31 cellular contexts compared by ENCODE assay signal in genomic region chr2:221787561-221787960, GRCh38.
"Had no signal": no experiment of that assay in that cellular context is flagged by ENCODE, and none has a peak within 500 bp of the region (broad histone marks: within the 10 kb centered on the region; RNA-seq: fewer than 3 reads in every experiment).

No MANE protein-coding gene starts in this region.

- H3K36me3 ChIP-seq: adrenal gland, breast epithelium, cardiac muscle cell, colonic mucosa had no signal

- H3K27me3 ChIP-seq: adrenal gland, breast epithelium, cardiac muscle cell, colonic mucosa had no signal

- DNase-seq: activated CD4-positive, alpha-beta memory T cell treated with anti-CD3 and anti-CD28 coated beads for 36 hours; activated CD4-positive, alpha-beta T cell treated with anti-CD3 and anti-CD28 coated beads for 36 hours; activated CD4-positive, alpha-beta T cell treated with anti-CD3 and anti-CD28 coated beads, Interleukin-2, amount 10 ng/mL, durations not matched to agents 24 days and 14 days; activated CD4-positive, CD25-positive, alpha-beta regulatory T cell; activated CD4-positive, CD25-positive, alpha-beta regulatory T cell treated with anti-CD3 and anti-CD28 coated beads, Interleukin-2, amount 50 U/mL, for 72 hours; activated CD8-positive, alpha-beta memory T cell treated with anti-CD3 and anti-CD28 coated beads, Interleukin-2, amount 10 ng/mL, durations not matched to agents 7 days and 5 days; activated CD8-positive, alpha-beta memory T cell treated with anti-CD3 and anti-CD28 coated beads, Interleukin-2, amount 50 U/mL, for 4 hours; activated CD8-positive, alpha-beta T cell treated with anti-CD3 and anti-CD28 coated beads, Interleukin-2, amount 10 ng/mL, durations not matched to agents 7 days and 5 days; activated effector memory CD4-positive, alpha-beta T cell treated with anti-CD3 and anti-CD28 coated beads, Interleukin-2, amount 50 U/mL, for 16 hours; activated naive CD4-positive, alpha-beta T cell treated with anti-CD3 and anti-CD28 coated beads for 36 hours; activated naive CD8-positive, alpha-beta T cell treated with anti-CD3 and anti-CD28 coated beads for 36 hours; activated naive CD8-positive, alpha-beta T cell treated with anti-CD3 and anti-CD28 coated beads, Interleukin-2, amount 50 U/mL, for 24 hours; activated T-cell treated with anti-CD3 and anti-CD28 coated beads, Interleukin-2, amount 50 U/mL, for 1 hour; activated T-cell treated with anti-CD3 and anti-CD28 coated beads, Interleukin-2, amount 50 U/mL, for 48 hours; adrenal gland; amygdala; aorta; central memory CD4-positive, alpha-beta T cell; cerebellar nuclear complex; colonic mucosa; effector CD8-positive, alpha-beta T cell; foreskin fibroblast; glutamatergic neuron; T-helper 2 cell had no signal

- H3K4me1 ChIP-seq: adrenal gland, breast epithelium, colonic mucosa had no signal

- H3K36me3 Mint-ChIP-seq: activated CD4-positive, alpha-beta memory T cell treated with anti-CD3 and anti-CD28 coated beads for 36 hours; activated CD8-positive, alpha-beta memory T cell treated with anti-CD3 and anti-CD28 coated beads, Interleukin-2, amount 10 ng/mL, durations not matched to agents 7 days and 5 days; activated naive CD4-positive, alpha-beta T cell treated with anti-CD3 and anti-CD28 coated beads, Interleukin-2, amount 50 U/mL, for 24 hours; activated naive CD8-positive, alpha-beta T cell treated with anti-CD3 and anti-CD28 coated beads for 36 hours; brain had no signal

- H3K27me3 Mint-ChIP-seq: activated CD4-positive, alpha-beta memory T cell treated with anti-CD3 and anti-CD28 coated beads for 36 hours; activated CD4-positive, alpha-beta T cell treated with anti-CD3 and anti-CD28 coated beads for 36 hours; activated CD4-positive, alpha-beta T cell treated with anti-CD3 and anti-CD28 coated beads, Interleukin-2, amount 10 ng/mL, durations not matched to agents 24 days and 14 days; activated CD8-positive, alpha-beta memory T cell treated with anti-CD3 and anti-CD28 coated beads, Interleukin-2, amount 10 ng/mL, durations not matched to agents 7 days and 5 days; activated naive CD8-positive, alpha-beta T cell treated with anti-CD3 and anti-CD28 coated beads for 36 hours; activated naive CD8-positive, alpha-beta T cell treated with anti-CD3 and anti-CD28 coated beads, Interleukin-2, amount 50 U/mL, for 24 hours; brain had no signal

- H3K4me3 Mint-ChIP-seq: activated CD4-positive, alpha-beta memory T cell treated with anti-CD3 and anti-CD28 coated beads for 36 hours; activated CD4-positive, alpha-beta T cell treated with anti-CD3 and anti-CD28 coated beads for 36 hours; activated CD4-positive, alpha-beta T cell treated with anti-CD3 and anti-CD28 coated beads, Interleukin-2, amount 10 ng/mL, durations not matched to agents 24 days and 14 days; activated CD8-positive, alpha-beta memory T cell treated with anti-CD3 and anti-CD28 coated beads, Interleukin-2, amount 10 ng/mL, durations not matched to agents 7 days and 5 days; activated CD8-positive, alpha-beta T cell treated with anti-CD3 and anti-CD28 coated beads, Interleukin-2, amount 10 ng/mL, durations not matched to agents 7 days and 5 days; activated naive CD4-positive, alpha-beta T cell treated with anti-CD3 and anti-CD28 coated beads for 36 hours; activated naive CD4-positive, alpha-beta T cell treated with anti-CD3 and anti-CD28 coated beads, Interleukin-2, amount 50 U/mL, for 24 hours; activated naive CD8-positive, alpha-beta T cell treated with anti-CD3 and anti-CD28 coated beads for 36 hours; activated naive CD8-positive, alpha-beta T cell treated with anti-CD3 and anti-CD28 coated beads, Interleukin-2, amount 50 U/mL, for 24 hours; activated T-helper 1 cell treated with anti-CD3 and anti-CD28 coated beads, Interleukin-12 subunit alpha, Interleukin-12 subunit beta, Interleukin-2, Interleukin-4 antibody, amounts not matched to agents 30 ng/mL and 10 ng/mL and 1 ng/mL, durations not matched to agents 14 hours and 24 hours and 36 hours; brain had no signal

- H3K9me3 Mint-ChIP-seq: activated CD4-positive, alpha-beta memory T cell treated with anti-CD3 and anti-CD28 coated beads for 36 hours; activated CD4-positive, alpha-beta T cell treated with anti-CD3 and anti-CD28 coated beads, Interleukin-2, amount 10 ng/mL, durations not matched to agents 24 days and 14 days; activated naive CD4-positive, alpha-beta T cell treated with anti-CD3 and anti-CD28 coated beads for 36 hours; activated T-helper 1 cell treated with anti-CD3 and anti-CD28 coated beads, Interleukin-12 subunit alpha, Interleukin-12 subunit beta, Interleukin-2, Interleukin-4 antibody, amounts not matched to agents 30 ng/mL and 10 ng/mL and 1 ng/mL, durations not matched to agents 14 hours and 24 hours and 36 hours; activated T-helper 2 cell treated with anti-CD3 and anti-CD28 coated beads, Interferon-gamma antibody, Interleukin-2, Interleukin-4, amounts not matched to agents 10 μg/mL and 5 μg/mL and 100 μg/mL, durations not matched to agents 14 hours and 24 hours and 36 hours had no signal

- H3K27ac Mint-ChIP-seq: activated CD4-positive, alpha-beta memory T cell treated with anti-CD3 and anti-CD28 coated beads for 36 hours; activated CD4-positive, alpha-beta T cell treated with anti-CD3 and anti-CD28 coated beads for 36 hours; activated CD4-positive, alpha-beta T cell treated with anti-CD3 and anti-CD28 coated beads, Interleukin-2, amount 10 ng/mL, durations not matched to agents 24 days and 14 days; activated CD8-positive, alpha-beta memory T cell treated with anti-CD3 and anti-CD28 coated beads, Interleukin-2, amount 10 ng/mL, durations not matched to agents 7 days and 5 days; activated CD8-positive, alpha-beta T cell treated with anti-CD3 and anti-CD28 coated beads, Interleukin-2, amount 10 ng/mL, durations not matched to agents 7 days and 5 days; activated naive CD4-positive, alpha-beta T cell treated with anti-CD3 and anti-CD28 coated beads for 36 hours; activated naive CD4-positive, alpha-beta T cell treated with anti-CD3 and anti-CD28 coated beads, Interleukin-2, amount 50 U/mL, for 24 hours; activated naive CD8-positive, alpha-beta T cell treated with anti-CD3 and anti-CD28 coated beads for 36 hours; activated naive CD8-positive, alpha-beta T cell treated with anti-CD3 and anti-CD28 coated beads, Interleukin-2, amount 50 U/mL, for 24 hours; activated T-helper 1 cell treated with anti-CD3 and anti-CD28 coated beads, Interleukin-12 subunit alpha, Interleukin-12 subunit beta, Interleukin-2, Interleukin-4 antibody, amounts not matched to agents 30 ng/mL and 10 ng/mL and 1 ng/mL, durations not matched to agents 14 hours and 24 hours and 36 hours; activated T-helper 2 cell treated with anti-CD3 and anti-CD28 coated beads, Interferon-gamma antibody, Interleukin-2, Interleukin-4, amounts not matched to agents 10 μg/mL and 5 μg/mL and 100 μg/mL, durations not matched to agents 14 hours and 24 hours and 36 hours had no signal

- H3K4me1 Mint-ChIP-seq: activated CD4-positive, alpha-beta T cell treated with anti-CD3 and anti-CD28 coated beads for 36 hours; activated CD4-positive, alpha-beta T cell treated with anti-CD3 and anti-CD28 coated beads, Interleukin-2, amount 10 ng/mL, durations not matched to agents 24 days and 14 days; activated CD8-positive, alpha-beta memory T cell treated with anti-CD3 and anti-CD28 coated beads, Interleukin-2, amount 10 ng/mL, durations not matched to agents 7 days and 5 days; activated naive CD4-positive, alpha-beta T cell treated with anti-CD3 and anti-CD28 coated beads, Interleukin-2, amount 50 U/mL, for 24 hours; activated naive CD8-positive, alpha-beta T cell treated with anti-CD3 and anti-CD28 coated beads for 36 hours; activated naive CD8-positive, alpha-beta T cell treated with anti-CD3 and anti-CD28 coated beads, Interleukin-2, amount 50 U/mL, for 24 hours had no signal

- ATAC-seq: activated CD4-positive, alpha-beta T cell treated with anti-CD3 and anti-CD28 coated beads for 36 hours; activated CD8-positive, alpha-beta memory T cell treated with anti-CD3 and anti-CD28 coated beads, Interleukin-2, amount 10 ng/mL, durations not matched to agents 7 days and 5 days; activated CD8-positive, alpha-beta T cell treated with anti-CD3 and anti-CD28 coated beads, Interleukin-2, amount 10 ng/mL, durations not matched to agents 7 days and 5 days; activated naive CD8-positive, alpha-beta T cell treated with anti-CD3 and anti-CD28 coated beads, Interleukin-2, amount 50 U/mL, for 24 hours had no signal

- H3K27ac ChIP-seq: adrenal gland, breast epithelium, cardiac muscle cell, colonic mucosa, epithelial cell of prostate had no signal

- H3K4me3 ChIP-seq: adrenal gland, breast epithelium, cardiac muscle cell, colonic mucosa had no signal
